In genomic region chr15:64739216-64739976, GRCh38 we compare ENCODE assay signal across 2 cellular contexts.
A peak's percentile ranks its signal among the peaks of the same experiment; 100 is the strongest.
TF ChIP-seq lines count a peak whose summit lies in the region.

No MANE protein-coding gene starts in this region.

TF ChIP-seq in H1, 55 proteins besides CTCF, POLR2A, EP300 and RAD21:
- TF ChIP-seq SIRT6 (IDR thresholded peaks at IDR 0.05; ENCODE audit: low read length), result no peak
- TF ChIP-seq POLR2AphosphoS5 (IDR thresholded peaks at IDR 0.05; ENCODE audit: low read depth, low read length), result peak; percentile 11; the same call in 1 of the 2 replicates
- TF ChIP-seq KDM5A (IDR thresholded peaks at IDR 0.05; ENCODE audit: low read length), result no peak
- no peak for TF ChIP-seq PHF8 (conservative IDR thresholded peaks at IDR 0.05; ENCODE audit: low read depth, low read length)
- no peak for TF ChIP-seq CBX5 (IDR thresholded peaks at IDR 0.05; ENCODE audit: low read depth, low read length)
TF ChIP-seq in H1: peak in this region for 1.

TF ChIP-seq in HepG2, 621 proteins besides CTCF, POLR2A, EP300 and RAD21:
- TF ChIP-seq ATF5 (CRISPR knock-in tag; IDR thresholded peaks at IDR 0.05; ENCODE audit: low read depth) (no peak), ZNF770 (CRISPR knock-in tag; IDR thresholded peaks at IDR 0.05) (no peak), NCOA1 (CRISPR knock-in tag; IDR thresholded peaks at IDR 0.05) (no peak), ZNF12 (CRISPR knock-in tag; IDR thresholded peaks at IDR 0.05) (no peak), MYNN (CRISPR knock-in tag; IDR thresholded peaks at IDR 0.05; ENCODE audit: low read depth) (no peak), ZNF138 (CRISPR knock-in tag; IDR thresholded peaks at IDR 0.05; ENCODE audit: low read depth) (no peak), BCL3 (CRISPR knock-in tag; IDR thresholded peaks at IDR 0.05) (no peak), THAP9 (CRISPR knock-in tag; IDR thresholded peaks at IDR 0.05; ENCODE audit: borderline replicate concordance) (no peak), ZNF354B (CRISPR knock-in tag; IDR thresholded peaks at IDR 0.05) (no peak), ZNF576 (CRISPR knock-in tag; IDR thresholded peaks at IDR 0.05) (no peak), ZNF652 (CRISPR knock-in tag; IDR thresholded peaks at IDR 0.05; ENCODE audit: borderline replicate concordance, low read depth) (no peak), ZNF704 (CRISPR knock-in tag; IDR thresholded peaks at IDR 0.05; ENCODE audit: borderline replicate concordance) (no peak), PPARG (CRISPR knock-in tag; conservative IDR thresholded peaks at IDR 0.05) (no peak)
